In genomic region chr22:16949561-16949960, GRCh38 we compare ENCODE assay signal across 13 cellular contexts.
DNase-seq lines count a peak whose midpoint lies in the region; ATAC-seq and TF ChIP-seq lines count a peak whose summit lies in the region.
"Had no signal": no experiment of that assay in that cellular context is flagged by ENCODE, and none has a peak within 500 bp of the region (broad histone marks: within the 10 kb centered on the region; RNA-seq: fewer than 3 reads in every experiment).

No MANE protein-coding gene starts in this region.

- H3K9me3 Mint-ChIP-seq in nephron progenitor cell, result peaks cover 65% of the 10 kb centered on the region
- H3K9me3 Mint-ChIP-seq: activated B cell treated with CpG ODN at 0.5 μM for 24 hours; CD4-positive, CD25-positive, alpha-beta regulatory T cell had no signal

- DNase-seq in stimulated activated CD4-positive, alpha-beta T cell treated with anti-CD3 and anti-CD28 coated beads, Interleukin-4, amount 100 ng/mL, for 24 hours, result peak; percentile 15
- no peak for DNase-seq in stimulated activated CD4-positive, alpha-beta T cell treated with anti-CD3 and anti-CD28 coated beads, Interleukin-4, amount 100 ng/mL, for 4 hours
- DNase-seq in fibroblast of gingiva (ENCODE audit: low read depth), result peak; percentile 45
- DNase-seq in nephron progenitor cell, result no peak
- DNase-seq in SHP77 treated with DMSO at 0.1 percent for 48 hours (lab: John Stamatoyannopoulos, UW), result no peak
- no peak for DNase-seq in SKM-1 treated with dmso at 0.1 percent for 144 hours (lab: John Stamatoyannopoulos, UW; ENCODE audit: unreplicated experiment)
- DNase-seq: activated B cell treated with CpG ODN at 0.5 μM for 24 hours; CD4-positive, CD25-positive, alpha-beta regulatory T cell; NCI-H146; substantia nigra had no signal

- TF ChIP-seq CTCF in nephron progenitor cell (IDR thresholded peaks at IDR 0.05), result no peak

- H3K27ac Mint-ChIP-seq in nephron progenitor cell, result no peak overlapping the region
- H3K27ac Mint-ChIP-seq: activated B cell treated with CpG ODN at 0.5 μM for 24 hours; CD4-positive, CD25-positive, alpha-beta regulatory T cell had no signal

- no peak overlapping the region for H3K4me3 Mint-ChIP-seq in nephron progenitor cell
- H3K4me3 Mint-ChIP-seq: activated B cell treated with CpG ODN at 0.5 μM for 24 hours; CD4-positive, CD25-positive, alpha-beta regulatory T cell had no signal

- H3K27me3 Mint-ChIP-seq in nephron progenitor cell (ENCODE audit: low read depth, poor library complexity), result peaks cover 4% of the 10 kb centered on the region
- H3K27me3 Mint-ChIP-seq: CD4-positive, CD25-positive, alpha-beta regulatory T cell had no signal

- no peaks in the 10 kb centered on the region for H3K4me1 Mint-ChIP-seq in nephron progenitor cell
- H3K4me1 Mint-ChIP-seq: activated B cell treated with CpG ODN at 0.5 μM for 24 hours had no signal

- no peaks in the 10 kb centered on the region for H3K36me3 Mint-ChIP-seq in nephron progenitor cell (ENCODE audit: low read depth)
- H3K36me3 Mint-ChIP-seq: CD4-positive, CD25-positive, alpha-beta regulatory T cell had no signal

- ATAC-seq in HG03442 (IDR thresholded peaks at IDR 0.05; ENCODE audit: unreplicated experiment) (peak; percentile 77), GM18498 (IDR thresholded peaks at IDR 0.05; ENCODE audit: unreplicated experiment) (no peak)
- ATAC-seq: esophagus mucosa had no signal

Comparison
In these comparisons a context has a peak if more than half of its experiments do, and no peak if none do; other contexts are left out.
1. DNase-seq: peak in stimulated activated CD4-positive, alpha-beta T cell treated with anti-CD3 and anti-CD28 coated beads, Interleukin-4, amount 100 ng/mL, for 24 hours (single experiment) and fibroblast of gingiva (single experiment); none in stimulated activated CD4-positive, alpha-beta T cell treated with anti-CD3 and anti-CD28 coated beads, Interleukin-4, amount 100 ng/mL, for 4 hours (0 of 2), nephron progenitor cell (single experiment), SHP77 treated with DMSO at 0.1 percent for 48 hours (single experiment) and SKM-1 treated with dmso at 0.1 percent for 144 hours (single experiment).